ENCODE assay signal across 15 cellular contexts in the genomic region with DNA sequence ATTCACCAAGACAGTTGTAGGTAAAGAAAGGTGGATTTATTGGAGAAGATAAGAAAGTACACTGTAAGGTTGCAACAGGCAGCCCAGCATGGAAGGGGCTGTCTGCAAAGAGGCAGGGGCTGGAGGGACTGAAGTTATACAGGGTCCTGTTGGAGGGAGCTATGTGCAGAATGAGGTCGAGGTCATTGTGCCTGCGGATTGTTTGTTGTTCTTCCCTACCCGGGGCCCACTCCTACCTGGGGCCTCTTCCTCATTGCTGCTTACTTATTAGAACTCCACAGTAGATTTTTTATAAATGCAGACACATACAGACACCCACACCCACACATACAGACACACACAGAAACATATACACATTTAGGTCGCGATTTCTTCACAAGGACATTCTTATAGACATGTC.
DNase-seq lines count a peak whose midpoint lies in the region; ATAC-seq and TF ChIP-seq lines count a peak whose summit lies in the region.
"Had no signal": no experiment of that assay in that cellular context is flagged by ENCODE, and none has a peak within 500 bp of the region (broad histone marks: within the 10 kb centered on the region; RNA-seq: fewer than 3 reads in every experiment).

No MANE protein-coding gene starts in this region.

- no peak overlapping the region for H3K4me3 Mint-ChIP-seq in activated T-helper 17 cell treated with anti-CD3 and anti-CD28 coated beads, Interleukin-2, amount 50 U/mL, for 72 hours
- H3K4me3 Mint-ChIP-seq in type B pancreatic cell, result no peak overlapping the region
- H3K4me3 Mint-ChIP-seq: CD4-positive, alpha-beta memory T cell had no signal

- DNase-seq in HuH-7 (ENCODE audit: low spot score) (peak; percentile 27), left lobe of liver (ENCODE audit: low spot score) (no peak), type B pancreatic cell (ENCODE audit: extremely low spot score, unreplicated experiment) (no peak)
- DNase-seq: C1 segment of cervical spinal cord; Calu3; CD4-positive, alpha-beta memory T cell; COR-L47; DMS53; DMS79 treated with DMSO at 0.1 percent for 48 hours; GF-D8; GOT3 had no signal

- TF ChIP-seq CTCF in type B pancreatic cell (conservative IDR thresholded peaks at IDR 0.05), result no peak

- no peaks in the 10 kb centered on the region for H3K27me3 Mint-ChIP-seq in activated T-helper 17 cell treated with anti-CD3 and anti-CD28 coated beads, Interleukin-2, amount 50 U/mL, for 72 hours
- H3K27me3 Mint-ChIP-seq in type B pancreatic cell, result peaks cover 8% of the 10 kb centered on the region
- H3K27me3 Mint-ChIP-seq: CD4-positive, alpha-beta memory T cell had no signal

- peak overlapping the region; percentile 19 for H3K27ac Mint-ChIP-seq in activated T-helper 17 cell treated with anti-CD3 and anti-CD28 coated beads, Interleukin-2, amount 50 U/mL, for 72 hours
- peak overlapping the region; percentile 22 for H3K27ac Mint-ChIP-seq in type B pancreatic cell
- H3K27ac Mint-ChIP-seq: CD4-positive, alpha-beta memory T cell had no signal

- no peaks in the 10 kb centered on the region for H3K4me1 Mint-ChIP-seq in activated T-helper 17 cell treated with anti-CD3 and anti-CD28 coated beads, Interleukin-2, amount 50 U/mL, for 72 hours
- peaks cover 39% of the 10 kb centered on the region for H3K4me1 Mint-ChIP-seq in type B pancreatic cell (ENCODE audit: unreplicated experiment)
- H3K4me1 Mint-ChIP-seq: CD4-positive, alpha-beta memory T cell had no signal

- no peak for ATAC-seq in activated T-helper 17 cell treated with anti-CD3 and anti-CD28 coated beads, Interleukin-2, amount 50 U/mL, for 72 hours (replicated peaks)
- ATAC-seq in left lobe of liver (peak; percentile 39), HG03521 (IDR thresholded peaks at IDR 0.05; ENCODE audit: unreplicated experiment) (no peak), HG02885 (IDR thresholded peaks at IDR 0.05; ENCODE audit: poor library complexity, unreplicated experiment) (no peak), GM18519 (IDR thresholded peaks at IDR 0.05; ENCODE audit: low FRiP score, unreplicated experiment) (no peak)

- H3K36me3 Mint-ChIP-seq in activated T-helper 17 cell treated with anti-CD3 and anti-CD28 coated beads, Interleukin-2, amount 50 U/mL, for 72 hours (ENCODE audit: low read depth), result no peaks in the 10 kb centered on the region
- H3K36me3 Mint-ChIP-seq in type B pancreatic cell, result no peaks in the 10 kb centered on the region
- H3K36me3 Mint-ChIP-seq: CD4-positive, alpha-beta memory T cell had no signal

- no peaks in the 10 kb centered on the region for H3K9me3 Mint-ChIP-seq in activated T-helper 17 cell treated with anti-CD3 and anti-CD28 coated beads, Interleukin-2, amount 50 U/mL, for 72 hours
- H3K9me3 Mint-ChIP-seq in type B pancreatic cell, result peaks cover 5% of the 10 kb centered on the region
